Comparison of ENCODE assay signal across 18 cellular contexts in genomic region chr9:35718726-35719511, GRCh38. TPM values are rescaled to one million over a fixed set of nuclear protein-coding genes. Genes with fewer than 3 reads are reported as not detected.
A peak's percentile ranks its signal among the peaks of the same experiment; 100 is the strongest.
DNase-seq lines count a peak whose midpoint lies in the region; ATAC-seq, FAIRE-seq and TF ChIP-seq lines count a peak whose summit lies in the region.
"Had no signal": no experiment of that assay in that cellular context is flagged by ENCODE, and none has a peak within 500 bp of the region (broad histone marks: within the 10 kb centered on the region; RNA-seq: fewer than 3 reads in every experiment).

No MANE protein-coding gene starts in this region.

- H3K36me3 ChIP-seq in CD8-positive, alpha-beta T cell (ENCODE audit: insufficient read depth, low read length): peaks cover 94% of the 10 kb centered on the region
- H3K36me3 ChIP-seq in bronchial epithelial cell (ENCODE audit: control insufficient read depth, insufficient read depth, low read length): peaks cover 66% of the 10 kb centered on the region
- peaks cover 16 to 99% (median 90%) of the 10 kb centered on the region in 3 donors for H3K36me3 ChIP-seq in pancreas

- no peak for DNase-seq in CD8-positive, alpha-beta T cell
- DNase-seq in HPDE6-E6E7 (ENCODE audit: extremely low spot score) (peak; percentile 27), bronchial epithelial cell (ENCODE audit: low read depth) (peak; percentile 93), naive B cell (peak; percentile 77), pancreas (no peak), DMS 273 treated with DMSO at 0.1 percent for 48 hours (lab: John Stamatoyannopoulos, UW) (no peak), NCI-H146 (lab: John Stamatoyannopoulos, UW) (no peak)
- DNase-seq: DMS79 treated with DMSO at 0.1 percent for 48 hours; immature natural killer cell; NCI-H1436 treated with DMSO at 0.1 percent for 48 hours; NCI-H524 treated with DMSO at 0.1 percent for 48 hours; OCI-M1; right lobe of liver; stimulated activated CD4-positive, alpha-beta T cell treated with anti-CD3 and anti-CD28 coated beads, Interleukin-4, amount 100 ng/mL, for 1 hour had no signal

- H3K4me1 Mint-ChIP-seq in CD8-positive, alpha-beta T cell (ENCODE audit: low read depth): no peaks in the 10 kb centered on the region
- peaks cover 22 to 32% (median 31%) of the 10 kb centered on the region in 3 donors for H3K4me1 Mint-ChIP-seq in naive B cell

- TF ChIP-seq CTCF in CD8-positive, alpha-beta T cell (IDR thresholded peaks at IDR 0.05): no peak
- TF ChIP-seq CTCF in bronchial epithelial cell (IDR thresholded peaks at IDR 0.05; ENCODE audit: insufficient read depth, low read length, severe bottlenecking) (no peak), pancreas (IDR thresholded peaks at IDR 0.05) (no peak)

- CTCF ChIA-PET in CD8-positive, alpha-beta T cell (lab: Charles Lee): interaction anchor here (10.4 kb wide), 1 partner anchor 22 kb away, joined by 69 read pairs; no protein-coding TSS in a partner anchor

- H3K4me1 ChIP-seq in CD8-positive, alpha-beta T cell (ENCODE audit: insufficient read depth, low read length): no peaks in the 10 kb centered on the region
- H3K4me1 ChIP-seq in pancreas: no peaks in the 10 kb centered on the region
- H3K4me1 ChIP-seq: right lobe of liver, upper lobe of left lung had no signal

- WGBS in pancreas, 2 donors: 91 to 95% methylated on average over 15 of the region's 15 CpGs

- H3K9me3 Mint-ChIP-seq in CD8-positive, alpha-beta T cell: no peaks in the 10 kb centered on the region
- H3K9me3 Mint-ChIP-seq in naive B cell: no peaks in the 10 kb centered on the region
- H3K9me3 Mint-ChIP-seq: immature natural killer cell had no signal

- no peak overlapping the region for H3K4me3 Mint-ChIP-seq in CD8-positive, alpha-beta T cell
- peak overlapping the region in 3 of 8 donors; percentile 34 to 77 (median 40) for H3K4me3 Mint-ChIP-seq in naive B cell
- H3K4me3 Mint-ChIP-seq: activated naive CD8-positive, alpha-beta T cell; immature natural killer cell had no signal

- intact Hi-C loops in CD8-positive, alpha-beta T cell (cut with DNase I, micrococcal nuclease): no loop called here
- intact Hi-C loops in pancreas (cut with DNase I): no loop called here

- H3K36me3 Mint-ChIP-seq in CD8-positive, alpha-beta T cell: peaks cover 97% of the 10 kb centered on the region
- peaks cover 32 to 49% of the 10 kb centered on the region in 2 donors for H3K36me3 Mint-ChIP-seq in naive B cell

- peak overlapping the region; percentile 37 for H3K27ac Mint-ChIP-seq in CD8-positive, alpha-beta T cell
- peak overlapping the region; percentile 88 to 98 (median 94) for H3K27ac Mint-ChIP-seq in naive B cell
- H3K27ac Mint-ChIP-seq: activated naive CD8-positive, alpha-beta T cell had no signal

- ATAC-seq in CD8-positive, alpha-beta T cell: no peak
- ATAC-seq in naive B cell (ENCODE audit: low read depth in 2 of 2) (peak; percentile 96 to 97), HG03135 (IDR thresholded peaks at IDR 0.05; ENCODE audit: unreplicated experiment) (no peak), pancreas (no peak)

- no peaks in the 10 kb centered on the region for H3K9me3 ChIP-seq in CD8-positive, alpha-beta T cell (ENCODE audit: low read length)
- H3K9me3 ChIP-seq in pancreas: no peaks in the 10 kb centered on the region
- H3K9me3 ChIP-seq: right lobe of liver, upper lobe of left lung had no signal

- H3K27me3 Mint-ChIP-seq in CD8-positive, alpha-beta T cell (ENCODE audit: low read depth): no peaks in the 10 kb centered on the region
- H3K27me3 Mint-ChIP-seq in naive B cell: no peaks in the 10 kb centered on the region
- H3K27me3 Mint-ChIP-seq: activated naive CD8-positive, alpha-beta T cell had no signal

- H3K4me3 ChIP-seq in CD8-positive, alpha-beta T cell (ENCODE audit: low read depth, low read length): no peak overlapping the region
- H3K4me3 ChIP-seq in bronchial epithelial cell (ENCODE audit: low read depth, low read length): no peak overlapping the region
- no peak overlapping the region for H3K4me3 ChIP-seq in pancreas
- H3K4me3 ChIP-seq: right lobe of liver, upper lobe of left lung had no signal

- H3K27ac ChIP-seq in CD8-positive, alpha-beta T cell (ENCODE audit: low read depth, low read length): no peak overlapping the region
- H3K27ac ChIP-seq in pancreas: no peak overlapping the region
- H3K27ac ChIP-seq: KMS-11, right lobe of liver, upper lobe of left lung had no signal

- FAIRE-seq in bronchial epithelial cell (lab: Jason Lieb, UNC): peak; percentile 95
- no peak for FAIRE-seq in pancreas (lab: Jason Lieb, UNC)

- H3K27me3 ChIP-seq in CD8-positive, alpha-beta T cell (ENCODE audit: insufficient read depth, low read length): no peaks in the 10 kb centered on the region
- H3K27me3 ChIP-seq in bronchial epithelial cell (ENCODE audit: control insufficient read depth, insufficient read depth, low read length) (no peaks in the 10 kb centered on the region), pancreas (no peaks in the 10 kb centered on the region)
- H3K27me3 ChIP-seq: right lobe of liver, upper lobe of left lung had no signal

- POLR2A ChIA-PET in CD8-positive, alpha-beta T cell (lab: Charles Lee): no interaction called here

RNA-seq across cellular contexts. Expression of gene TLN1, which starts 13.1 kb away (rescaled TPM):
- total RNA-seq in CD8-positive, alpha-beta T cell: 100 to 1,000 TPM; 128 to 129 TPM
- 71.0 and 79.0 TPM in 2 replicates for total RNA-seq in bronchial epithelial cell
- 100 to 1,000 TPM in 1 of 6 donors, 10 to 100 TPM in 5; 15.6 to 128 (median 42.4) TPM for polyA plus RNA-seq in naive B cell (ENCODE audit: low read depth in 6 of 6)
- total RNA-seq in pancreas: 100 to 1,000 TPM in 2 of 6 donors, 10 to 100 TPM in 4; 72.0 to 141 (median 86.6) TPM
- 10 to 100 TPM; 64.5 to 72.7 TPM for polyA plus RNA-seq in pancreas

RNA-seq across cellular contexts. Expression of gene CREB3, which starts 13.5 kb away (rescaled TPM):
- total RNA-seq in CD8-positive, alpha-beta T cell: 10 to 100 TPM; 13.1 to 14.2 TPM
- total RNA-seq in bronchial epithelial cell (45.4 and 57.9 TPM in 2 replicates), pancreas (10 to 100 TPM; 15.7 to 24.3 (median 18.8) TPM)
- polyA plus RNA-seq in naive B cell (ENCODE audit: low read depth in 6 of 6) (10 to 100 TPM; 24.8 to 41.0 (median 33.2) TPM), pancreas (10 to 100 TPM; 23.9 to 29.6 TPM)

RNA-seq across cellular contexts. Expression of gene TPM2, which starts 29.2 kb away (rescaled TPM):
- total RNA-seq in CD8-positive, alpha-beta T cell: 10 to 100 TPM; 41.5 to 44.7 TPM
- total RNA-seq in bronchial epithelial cell (46.1 and 57.7 TPM in 2 replicates), pancreas (10 to 100 TPM; 11.3 to 52.8 (median 22.6) TPM)
- polyA plus RNA-seq in naive B cell (ENCODE audit: low read depth in 6 of 6) (under 1 TPM in 1 of 6 donors, not detected in 5; 0.52 TPM), pancreas (100 to 1,000 TPM; 204 to 227 TPM)

RNA-seq across cellular contexts. Expression of gene GBA2, which starts 30.1 kb away (rescaled TPM):
- 10 to 100 TPM; 14.1 to 14.3 TPM for total RNA-seq in CD8-positive, alpha-beta T cell
- total RNA-seq in bronchial epithelial cell (34.8 and 37.9 TPM in 2 replicates), pancreas (10 to 100 TPM; 22.0 to 40.6 (median 32.2) TPM)
- polyA plus RNA-seq in naive B cell (ENCODE audit: low read depth in 6 of 6) (10 to 100 TPM; 31.7 to 49.1 (median 39.0) TPM), pancreas (10 to 100 TPM; 69.5 to 91.3 TPM)

RNA-seq across cellular contexts. Expression of gene RGP1, which starts 30.2 kb away (rescaled TPM):
- total RNA-seq in CD8-positive, alpha-beta T cell: 10 to 100 TPM in 1 of 2 experiments, 1 to 10 TPM in 1; 9.6 to 10.4 TPM
- total RNA-seq in bronchial epithelial cell (11.8 and 16.8 TPM in 2 replicates), pancreas (10 to 100 TPM; 12.7 to 18.3 (median 15.0) TPM)
- polyA plus RNA-seq in naive B cell (ENCODE audit: low read depth in 6 of 6) (10 to 100 TPM in 1 of 6 donors, 1 to 10 TPM in 5; 1.9 to 14.2 (median 6.9) TPM), pancreas (1 to 10 TPM; 6.8 to 9.3 TPM)

Comparison
In these comparisons a context has a peak if more than half of its experiments do, and no peak if none do; other contexts are left out.
1. ATAC-seq: peak in naive B cell (2 of 2); none in CD8-positive, alpha-beta T cell (single experiment), HG03135 (single experiment) and pancreas (0 of 4).
2. DNase-seq: peak in HPDE6-E6E7 (single experiment), bronchial epithelial cell (single experiment) and naive B cell (single experiment); none in CD8-positive, alpha-beta T cell (0 of 7), pancreas (0 of 6), DMS 273 treated with DMSO at 0.1 percent for 48 hours (single experiment) and NCI-H146 (single experiment).